Comparison of ENCODE assay signal across 8 cellular contexts in genomic region chr20:13788167-13788834, GRCh38. TPM values are rescaled to one million over a fixed set of nuclear protein-coding genes. Genes with fewer than 3 reads are reported as not detected.
DNase-seq lines count a peak whose midpoint lies in the region; ATAC-seq and TF ChIP-seq lines count a peak whose summit lies in the region.

No MANE protein-coding gene starts in this region.

- no TSS peak for BruUV-seq in A673 (replicated peaks; lab: Mats Ljungman, UMichigan)

- H3K9ac ChIP-seq in fibroblast of lung (ENCODE audit: insufficient read depth, low read length): no peak overlapping the region

- no peaks in the 10 kb centered on the region for H3K9me3 Mint-ChIP-seq in activated CD4-positive, alpha-beta T cell treated with anti-CD3 and anti-CD28 coated beads, Interleukin-2, amount 10 ng/mL, durations not matched to agents 24 days and 14 days

- H3K4me1 ChIP-seq in A673 (ENCODE audit: insufficient read depth, low read length, poor library complexity, severe bottlenecking): peaks cover 5% of the 10 kb centered on the region
- peaks cover 4% of the 10 kb centered on the region for H3K4me1 ChIP-seq in fibroblast of lung (ENCODE audit: control insufficient read depth, extremely low read depth, insufficient read depth, low read length)

- in situ Hi-C loops in G401 (cut with HindIII; ENCODE audit: low sequenced_read_pairs): no loop called here

- TF ChIP-seq CTCF in A673 (conservative IDR thresholded peaks at IDR 0.05; ENCODE audit: low read depth, low read length): peak; percentile 73
- TF ChIP-seq CTCF in fibroblast of lung (conservative IDR thresholded peaks at IDR 0.05 in 1 of 2, IDR thresholded peaks at IDR 0.05 in 1 of 2; ENCODE audit: low read depth in 1 of 2, low read length in 2 of 2): peak; percentile 49 to 67

- H3K27me3 ChIP-seq in A673 (replicated peaks; ENCODE audit: insufficient read depth, low read depth, low read length, poor library complexity) (no peaks in the 10 kb centered on the region), fibroblast of lung (ENCODE audit: control insufficient read depth, insufficient read depth, low read length) (no peaks in the 10 kb centered on the region)

- H3K36me3 ChIP-seq in A673 (ENCODE audit: insufficient read depth, low read length, poor library complexity, severe bottlenecking): peaks cover 53% of the 10 kb centered on the region
- H3K36me3 ChIP-seq in fibroblast of lung (ENCODE audit: control insufficient read depth, insufficient read depth, low read length): peaks cover 8% of the 10 kb centered on the region

- peak; percentile 35 for ATAC-seq in HG02852 (IDR thresholded peaks at IDR 0.05; ENCODE audit: unreplicated experiment)

- intact Hi-C loops in A673 (cut with micrococcal nuclease; ENCODE audit: unreplicated experiment): loop anchor here (1.0 to 5.0 kb wide), 2 partner anchors 671 to 863 kb away; no protein-coding TSS in a partner anchor
- intact Hi-C loops in activated CD4-positive, alpha-beta T cell treated with anti-CD3 and anti-CD28 coated beads, Interleukin-2, amount 10 ng/mL, durations not matched to agents 24 days and 14 days (cut with micrococcal nuclease): loop anchor here (10.0 kb wide), 1 partner anchor 564 kb away; the partner anchor contains the start of gene ISM1

- peaks cover 20% of the 10 kb centered on the region for H3K4me1 Mint-ChIP-seq in activated CD4-positive, alpha-beta T cell treated with anti-CD3 and anti-CD28 coated beads, Interleukin-2, amount 10 ng/mL, durations not matched to agents 24 days and 14 days

- H4K20me1 ChIP-seq in fibroblast of lung (ENCODE audit: control insufficient read depth, extremely low read depth, insufficient read depth, low read length): no peaks in the 10 kb centered on the region

- H3K36me3 Mint-ChIP-seq in activated CD4-positive, alpha-beta T cell treated with anti-CD3 and anti-CD28 coated beads, Interleukin-2, amount 10 ng/mL, durations not matched to agents 24 days and 14 days (ENCODE audit: low read depth): peaks cover 41% of the 10 kb centered on the region

- no peaks in the 10 kb centered on the region for H3K9me3 ChIP-seq in A673 (ENCODE audit: low read depth, low read length, poor library complexity, severe bottlenecking)
- H3K9me3 ChIP-seq in fibroblast of lung (ENCODE audit: control insufficient read depth, insufficient read depth, low read depth, low read length): no peaks in the 10 kb centered on the region

- no peak overlapping the region for H3K4me3 Mint-ChIP-seq in activated CD4-positive, alpha-beta T cell treated with anti-CD3 and anti-CD28 coated beads, Interleukin-2, amount 10 ng/mL, durations not matched to agents 24 days and 14 days

- peak; percentile 74 for DNase-seq in A673 (ENCODE audit: low spot score)
- peak; percentile 62 for DNase-seq in G401 (ENCODE audit: low spot score)
- DNase-seq in NCI-H2171 treated with DMSO at 0.1 percent for 48 hours (lab: John Stamatoyannopoulos, UW): peak; percentile 62
- DNase-seq in activated CD4-positive, alpha-beta T cell treated with anti-CD3 and anti-CD28 coated beads, Interleukin-2, amount 10 ng/mL, durations not matched to agents 24 days and 14 days: peak; percentile 78
- peak; percentile 63 to 73 for DNase-seq in fibroblast of lung (ENCODE audit: low read depth in 2 of 2)
- DNase-seq in renal cortical epithelial cell (ENCODE audit: low read depth): peak; percentile 76
- DNase-seq in activated CD4-positive, CD25-positive, alpha-beta regulatory T cell (lab: John Stamatoyannopoulos, UW): no peak

- no peak overlapping the region for H3K27ac ChIP-seq in A673 (ENCODE audit: low read depth, low read length, poor library complexity, severe bottlenecking)
- no peak overlapping the region for H3K27ac ChIP-seq in fibroblast of lung (ENCODE audit: insufficient read depth, low read length)

- no peak overlapping the region for H3K4me3 ChIP-seq in A673 (ENCODE audit: low read depth, low read length, poor library complexity, severe bottlenecking)
- H3K4me3 ChIP-seq in fibroblast of lung (replicated peaks in 1 of 4; ENCODE audit: control extremely low read depth in 1 of 4, insufficient read depth in 1 of 4, low read depth in 3 of 4, low read length in 4 of 4): no peak overlapping the region

- H3K4me2 ChIP-seq in fibroblast of lung (ENCODE audit: extremely low read depth, insufficient read depth, low read length): no peak overlapping the region

- CTCF ChIA-PET in A673 (lab: Charles Lee): interaction anchor here (0.5 to 1.6 kb wide), 4 partner anchors 16 to 863 kb away, joined by 3 to 8 read pairs (median 4); no protein-coding TSS in a partner anchor

- H2AFZ ChIP-seq in fibroblast of lung (ENCODE audit: low read length): no peak overlapping the region

- H3K27me3 Mint-ChIP-seq in activated CD4-positive, alpha-beta T cell treated with anti-CD3 and anti-CD28 coated beads, Interleukin-2, amount 10 ng/mL, durations not matched to agents 24 days and 14 days: no peaks in the 10 kb centered on the region

- POLR2A ChIA-PET in A673 (lab: Charles Lee; ENCODE audit: low non-redundant PET): interaction anchor here (0.7 kb wide), 1 partner anchor 371 kb away, joined by 3 read pairs; no protein-coding TSS in a partner anchor

- no peak overlapping the region for H3K27ac Mint-ChIP-seq in activated CD4-positive, alpha-beta T cell treated with anti-CD3 and anti-CD28 coated beads, Interleukin-2, amount 10 ng/mL, durations not matched to agents 24 days and 14 days

- H3K79me2 ChIP-seq in fibroblast of lung (ENCODE audit: control insufficient read depth, insufficient read depth, low read length): peaks cover 36% of the 10 kb centered on the region

RNA-seq across cellular contexts. Expression of gene NDUFAF5, which starts 3.5 kb away (rescaled TPM):
- total RNA-seq in A673 (2021): 49.6 and 57.1 TPM in 2 replicates
- 22.0 and 28.5 TPM in 2 replicates for total RNA-seq in G401 (2014; rRNA removed; shearing (Covaris generic))
- 32.3 and 32.8 TPM in 2 replicates for total RNA-seq in activated CD4-positive, alpha-beta T cell treated with anti-CD3 and anti-CD28 coated beads, Interleukin-2, amount 10 ng/mL, durations not matched to agents 24 days and 14 days
- total RNA-seq in fibroblast of lung: 12.1 and 12.7 TPM in 2 replicates
- polyA plus RNA-seq in fibroblast of lung: 17.3 and 18.3 TPM in 2 replicates
- 14.0 and 16.7 TPM in 2 replicates for polyA plus RNA-seq in fibroblast of lung (2012)
- 0.26 and 0.51 TPM in 2 replicates for polyA minus RNA-seq in fibroblast of lung (ENCODE audit: low replicate concordance)
- 15.6 and 20.0 TPM in 2 replicates for total RNA-seq in renal cortical epithelial cell

RNA-seq across cellular contexts. Expression of gene ESF1, which starts 3.6 kb away (rescaled TPM):
- 29.4 and 34.7 TPM in 2 replicates for total RNA-seq in A673 (2021)
- 12.1 and 15.4 TPM in 2 replicates for total RNA-seq in G401 (2014; rRNA removed; shearing (Covaris generic))
- total RNA-seq in activated CD4-positive, alpha-beta T cell treated with anti-CD3 and anti-CD28 coated beads, Interleukin-2, amount 10 ng/mL, durations not matched to agents 24 days and 14 days: 32.8 and 34.5 TPM in 2 replicates
- 13.2 and 15.2 TPM in 2 replicates for total RNA-seq in fibroblast of lung
- polyA plus RNA-seq in fibroblast of lung: 6.8 and 7.3 TPM in 2 replicates
- polyA plus RNA-seq in fibroblast of lung (2012): 14.3 and 18.2 TPM in 2 replicates
- polyA minus RNA-seq in fibroblast of lung (ENCODE audit: low replicate concordance): not detected in 2 replicates
- 6.6 and 18.3 TPM in 2 replicates for total RNA-seq in renal cortical epithelial cell

Comparison
In these comparisons a context has a peak if more than half of its experiments do, and no peak if none do; other contexts are left out.
1. DNase-seq: peak in A673 (single experiment), G401 (single experiment), NCI-H2171 treated with DMSO at 0.1 percent for 48 hours (single experiment), activated CD4-positive, alpha-beta T cell treated with anti-CD3 and anti-CD28 coated beads, Interleukin-2, amount 10 ng/mL, durations not matched to agents 24 days and 14 days (single experiment), fibroblast of lung (2 of 2) and renal cortical epithelial cell (single experiment); none in activated CD4-positive, CD25-positive, alpha-beta regulatory T cell (0 of 4).